ENCODE assay signal across 15 cellular contexts in genomic region chr6:116102856-116103255, GRCh38. TPM values are rescaled to one million over a fixed set of nuclear protein-coding genes. Genes with fewer than 3 reads are reported as not detected.
DNase-seq lines count a peak whose midpoint lies in the region; ATAC-seq and TF ChIP-seq lines count a peak whose summit lies in the region.
"Had no signal": no experiment of that assay in that cellular context is flagged by ENCODE, and none has a peak within 500 bp of the region (broad histone marks: within the 10 kb centered on the region; RNA-seq: fewer than 3 reads in every experiment).

No MANE protein-coding gene starts in this region.

- H3K4me1 ChIP-seq in left ventricle myocardium inferior (peaks cover 71% of the 10 kb centered on the region), heart left ventricle (peaks cover 0 to 58% (median 44%) of the 10 kb centered on the region in 12 donors), OCI-LY3 (ENCODE audit: low read length) (peaks cover 29% of the 10 kb centered on the region), endocrine pancreas (ENCODE audit: control insufficient read depth, insufficient read depth, low read length) (peaks cover 41% of the 10 kb centered on the region)

- H3K27me3 ChIP-seq in left ventricle myocardium inferior (ENCODE audit: low read depth) (no peaks in the 10 kb centered on the region), heart left ventricle (no peaks in the 10 kb centered on the region), OCI-LY3 (ENCODE audit: low read depth, low read length) (no peaks in the 10 kb centered on the region), endocrine pancreas (ENCODE audit: control insufficient read depth, insufficient read depth, low read length) (no peaks in the 10 kb centered on the region)
- H3K27me3 ChIP-seq: SJSA1 had no signal

- peaks cover 5% of the 10 kb centered on the region for H3K36me3 ChIP-seq in left ventricle myocardium inferior
- peaks cover 0 to 7% (median 2%) of the 10 kb centered on the region in 9 donors for H3K36me3 ChIP-seq in heart left ventricle
- H3K36me3 ChIP-seq in OCI-LY3 (replicated peaks; ENCODE audit: low read depth, low read length) = peaks cover 6% of the 10 kb centered on the region
- no peaks in the 10 kb centered on the region for H3K36me3 ChIP-seq in endocrine pancreas (ENCODE audit: control insufficient read depth, insufficient read depth, low read length)

- WGBS in heart left ventricle, 4 donors = 66 to 83% (median 73%) methylated on average over 4 of the region's 4 CpGs

- H3K79me2 ChIP-seq in OCI-LY3 (ENCODE audit: low read length) = peaks cover 39% of the 10 kb centered on the region

- no peak for TF ChIP-seq POLR2A in heart left ventricle (IDR thresholded peaks at IDR 0.05)

- TF ChIP-seq CTCF in left ventricle myocardium inferior (IDR thresholded peaks at IDR 0.05; ENCODE audit: borderline replicate concordance) (no peak), heart left ventricle (IDR thresholded peaks at IDR 0.05) (no peak), OCI-LY3 (IDR thresholded peaks at IDR 0.05; ENCODE audit: low read depth, low read length) (no peak)

- no peak overlapping the region; the same call in 1 of the 2 replicates for H3K9ac ChIP-seq in OCI-LY3 (ENCODE audit: low read length)
- H3K9ac ChIP-seq in endocrine pancreas (ENCODE audit: control insufficient read depth, insufficient read depth, low read length) = no peak overlapping the region

- DNase-seq in left ventricle myocardium inferior (no peak), heart left ventricle (no peak), NCI-H187 treated with DMSO at 0.1 percent for 48 hours (lab: John Stamatoyannopoulos, UW) (no peak), inferior parietal cortex (ENCODE audit: extremely low spot score) (no peak)
- DNase-seq: activated CD4-positive, alpha-beta T cell treated with anti-CD3 and anti-CD28 coated beads for 4 hours; dermis blood vessel endothelial cell; NCI-H1048; NCI-H524 treated with DMSO at 0.1 percent for 48 hours had no signal

- ATAC-seq in heart left ventricle (no peak), GM19397 (IDR thresholded peaks at IDR 0.05; ENCODE audit: unreplicated experiment) (no peak), GM18907 (IDR thresholded peaks at IDR 0.05; ENCODE audit: unreplicated experiment) (no peak)

- H3K4me3 ChIP-seq in left ventricle myocardium inferior (peak overlapping the region; percentile 12), heart left ventricle (no peak overlapping the region), OCI-LY3 (ENCODE audit: low read length) (no peak overlapping the region), endocrine pancreas (ENCODE audit: control insufficient read depth, insufficient read depth, low read length) (peak overlapping the region; percentile 92)
- H3K4me3 ChIP-seq: SJSA1, skin epidermis had no signal

- peak overlapping the region; percentile 86 for H3K4me2 ChIP-seq in OCI-LY3 (ENCODE audit: low read length)

- intact Hi-C loops in left ventricle myocardium inferior (cut with micrococcal nuclease) = no loop called here
- intact Hi-C loops in heart left ventricle (cut with DNase I) = no loop called here

- H2AFZ ChIP-seq in OCI-LY3 (ENCODE audit: low read depth, low read length) = no peak overlapping the region

- H3K27ac ChIP-seq in left ventricle myocardium inferior (replicated peaks) = no peak overlapping the region
- H3K27ac ChIP-seq in heart left ventricle = no peak overlapping the region
- H3K27ac ChIP-seq in OCI-LY3 (ENCODE audit: low read length) = no peak overlapping the region
- H3K27ac ChIP-seq: SJSA1, skin epidermis had no signal

- H4K20me1 ChIP-seq in OCI-LY3 (ENCODE audit: insufficient read depth, low read length) = peaks cover 3% of the 10 kb centered on the region; the same call in 1 of the 2 replicates

- H3K9me3 ChIP-seq in left ventricle myocardium inferior (replicated peaks) (no peaks in the 10 kb centered on the region), heart left ventricle (no peaks in the 10 kb centered on the region), OCI-LY3 (ENCODE audit: insufficient read depth, low read length) (no peaks in the 10 kb centered on the region), endocrine pancreas (ENCODE audit: control insufficient read depth, low read length) (no peaks in the 10 kb centered on the region)
- H3K9me3 ChIP-seq: SJSA1 had no signal

RNA-seq across cellular contexts. Expression of gene NT5DC1, which starts 2.2 kb away (rescaled TPM):
- total RNA-seq in left ventricle myocardium inferior (64.3 TPM), heart left ventricle (10 to 100 TPM; 12.0 to 72.4 (median 51.3) TPM)
- polyA plus RNA-seq in heart left ventricle = 10 to 100 TPM in 1 of 2 donors, 1 to 10 TPM in 1; 6.5 to 30.2 TPM

RNA-seq across cellular contexts. Expression of gene COL10A1, which starts 23.1 kb away (rescaled TPM):
- total RNA-seq in left ventricle myocardium inferior (0.05 TPM), heart left ventricle (1 to 10 TPM in 1 of 9 donors, under 1 TPM in 3, not detected in 5; 0.14 to 1.4 (median 0.22) TPM)
- under 1 TPM; 0.04 to 0.11 TPM for polyA plus RNA-seq in heart left ventricle
- total RNA-seq: dermis blood vessel endothelial cell had no signal
- polyA plus RNA-seq: keratinocyte had no signal

RNA-seq across cellular contexts. Expression of gene FRK, which starts 42.2 kb away (rescaled TPM):
- 11.2 TPM for total RNA-seq in left ventricle myocardium inferior
- 10 to 100 TPM in 1 of 9 donors, 1 to 10 TPM in 8; 4.4 to 10.8 (median 6.4) TPM for total RNA-seq in heart left ventricle
- 1 to 10 TPM; 1.4 TPM for polyA plus RNA-seq in heart left ventricle

Comparison
In these comparisons a context has a peak if more than half of its experiments do, and no peak if none do; other contexts are left out.
1. H3K4me3 ChIP-seq: peak in left ventricle myocardium inferior (single experiment) and endocrine pancreas (single experiment); none in heart left ventricle (0 of 12) and OCI-LY3 (single experiment).